Comparison of ENCODE assay signal across 24 cellular contexts in genomic region chr13:107881362-107881761, GRCh38.
"Had no signal": no experiment of that assay in that cellular context is flagged by ENCODE, and none has a peak within 500 bp of the region (broad histone marks: within the 10 kb centered on the region; RNA-seq: fewer than 3 reads in every experiment).

No MANE protein-coding gene starts in this region.

- H3K36me3 ChIP-seq: left ventricle myocardium inferior, neutrophil, ovary had no signal

- H3K27me3 Mint-ChIP-seq: activated CD4-positive, alpha-beta memory T cell treated with anti-CD3 and anti-CD28 coated beads, Interleukin-2, amount 10 ng/mL, durations not matched to agents 7 days and 5 days; activated CD4-positive, alpha-beta T cell treated with anti-CD3 and anti-CD28 coated beads, Interleukin-2, amount 10 ng/mL, durations not matched to agents 24 days and 14 days; activated naive CD8-positive, alpha-beta T cell treated with anti-CD3 and anti-CD28 coated beads, Interleukin-2, amount 10 ng/mL, durations not matched to agents 7 days and 5 days; memory B cell; natural killer cell treated with Interleukin-12 subunit alpha and Interleukin-12 subunit beta and Interleukin-15 and Interleukin-18, amount 100 ng/mL, for 72 hours had no signal

- H3K27me3 ChIP-seq: neutrophil, ovary had no signal

- H3K9me3 ChIP-seq: neutrophil, ovary, psoas muscle had no signal

- H3K4me3 Mint-ChIP-seq: activated CD4-positive, alpha-beta memory T cell treated with anti-CD3 and anti-CD28 coated beads, Interleukin-2, amount 10 ng/mL, durations not matched to agents 7 days and 5 days; activated CD4-positive, alpha-beta T cell treated with anti-CD3 and anti-CD28 coated beads, Interleukin-2, amount 10 ng/mL, durations not matched to agents 24 days and 14 days; activated naive CD4-positive, alpha-beta T cell treated with anti-CD3 and anti-CD28 coated beads for 36 hours; activated naive CD8-positive, alpha-beta T cell treated with anti-CD3 and anti-CD28 coated beads, Interleukin-2, amount 10 ng/mL, durations not matched to agents 7 days and 5 days; activated T-cell treated with anti-CD3 and anti-CD28 coated beads, Interleukin-2, amount 50 U/mL, for 72 hours; brain; memory B cell; natural killer cell treated with Interleukin-12 subunit alpha and Interleukin-12 subunit beta and Interleukin-15 and Interleukin-18, amount 100 ng/mL, for 72 hours had no signal

- DNase-seq: activated CD4-positive, alpha-beta memory T cell treated with anti-CD3 and anti-CD28 coated beads, Interleukin-2, amount 10 ng/mL, durations not matched to agents 7 days and 5 days; activated CD4-positive, alpha-beta T cell treated with anti-CD3 and anti-CD28 coated beads, Interleukin-2, amount 10 ng/mL, durations not matched to agents 24 days and 14 days; activated effector memory CD4-positive, alpha-beta T cell treated with Interleukin-2 at 50 U/mL for 16 hours; activated naive CD4-positive, alpha-beta T cell treated with anti-CD3 and anti-CD28 coated beads for 36 hours; activated naive CD8-positive, alpha-beta T cell treated with anti-CD3 and anti-CD28 coated beads, Interleukin-2, amount 10 ng/mL, durations not matched to agents 7 days and 5 days; activated T-cell treated with anti-CD3 and anti-CD28 coated beads, Interleukin-2, amount 50 U/mL, for 72 hours; anterior cingulate cortex; central memory CD4-positive, alpha-beta T cell; effector memory CD4-positive, alpha-beta T cell; foreskin fibroblast; kidney glomerular epithelial cell; left ventricle myocardium inferior; ovary; psoas muscle; right cardiac atrium; stimulated activated CD4-positive, alpha-beta T cell treated with anti-CD3 and anti-CD28 coated beads, Interleukin-12 subunit alpha, Interleukin-12 subunit beta, amount 100 ng/mL, for 4 hours; stimulated activated CD4-positive, alpha-beta T cell treated with anti-CD3 and anti-CD28 coated beads, Interleukin-4, amount 100 ng/mL, for 4 hours; stimulated activated naive CD8-positive, alpha-beta T cell treated with anti-CD3 and anti-CD28 coated beads, Interleukin-15, Interleukin-2, amounts not matched to agents 100 U/mL and 50 U/mL, for 24 hours had no signal

- ATAC-seq: activated CD4-positive, CD25-positive, alpha-beta regulatory T cell treated with anti-CD3 and anti-CD28 coated beads, Interleukin-2, amount 50 U/mL, for 24 hours; activated T-cell treated with anti-CD3 and anti-CD28 coated beads, Interleukin-2, amount 50 U/mL, for 72 hours; natural killer cell treated with Interleukin-12 subunit alpha and Interleukin-12 subunit beta and Interleukin-15 and Interleukin-18, amount 100 ng/mL, for 72 hours; psoas muscle; right cardiac atrium; stimulated activated naive CD8-positive, alpha-beta T cell treated with anti-CD3 and anti-CD28 coated beads, Interleukin-15, Interleukin-2, amounts not matched to agents 100 U/mL and 50 U/mL, for 24 hours had no signal

- FAIRE-seq: colon had no signal

- H3K4me1 ChIP-seq: left ventricle myocardium inferior, psoas muscle had no signal

- H3K27ac Mint-ChIP-seq: activated CD4-positive, alpha-beta memory T cell treated with anti-CD3 and anti-CD28 coated beads, Interleukin-2, amount 10 ng/mL, durations not matched to agents 7 days and 5 days; activated CD4-positive, alpha-beta T cell treated with anti-CD3 and anti-CD28 coated beads, Interleukin-2, amount 10 ng/mL, durations not matched to agents 24 days and 14 days; activated naive CD4-positive, alpha-beta T cell treated with anti-CD3 and anti-CD28 coated beads for 36 hours; activated naive CD8-positive, alpha-beta T cell treated with anti-CD3 and anti-CD28 coated beads, Interleukin-2, amount 10 ng/mL, durations not matched to agents 7 days and 5 days; activated T-cell treated with anti-CD3 and anti-CD28 coated beads, Interleukin-2, amount 50 U/mL, for 72 hours; brain; memory B cell; natural killer cell treated with Interleukin-12 subunit alpha and Interleukin-12 subunit beta and Interleukin-15 and Interleukin-18, amount 100 ng/mL, for 72 hours had no signal

- H3K4me1 Mint-ChIP-seq: activated CD4-positive, alpha-beta memory T cell treated with anti-CD3 and anti-CD28 coated beads, Interleukin-2, amount 10 ng/mL, durations not matched to agents 7 days and 5 days; activated CD4-positive, alpha-beta T cell treated with anti-CD3 and anti-CD28 coated beads, Interleukin-2, amount 10 ng/mL, durations not matched to agents 24 days and 14 days; activated naive CD8-positive, alpha-beta T cell treated with anti-CD3 and anti-CD28 coated beads, Interleukin-2, amount 10 ng/mL, durations not matched to agents 7 days and 5 days; brain; memory B cell had no signal

- H3K4me3 ChIP-seq: left ventricle myocardium inferior, ovary, psoas muscle had no signal

- H3K27ac ChIP-seq: left ventricle myocardium inferior, neutrophil, ovary, psoas muscle had no signal

- H3K36me3 Mint-ChIP-seq: activated naive CD8-positive, alpha-beta T cell treated with anti-CD3 and anti-CD28 coated beads, Interleukin-2, amount 10 ng/mL, durations not matched to agents 7 days and 5 days; brain; memory B cell; natural killer cell treated with Interleukin-12 subunit alpha and Interleukin-12 subunit beta and Interleukin-15 and Interleukin-18, amount 100 ng/mL, for 72 hours had no signal
